In genomic region chr17:78925234-78925633, GRCh38 we compare ENCODE assay signal across 7 cellular contexts. TPM values are rescaled to one million over a fixed set of nuclear protein-coding genes. Genes with fewer than 3 reads are reported as not detected.
DNase-seq lines count a peak whose midpoint lies in the region; ATAC-seq and TF ChIP-seq lines count a peak whose summit lies in the region.

Gene TIMP2, minus strand, starts transcription at chr17:78925387. Its CDS starts 299 bp downstream, at chr17:78925088.

- H3K9me3 ChIP-seq in left lung = no peaks in the 10 kb centered on the region

- TF ChIP-seq CTCF in left lung (IDR thresholded peaks at IDR 0.05) = peak; percentile 18 to 65

- H3K4me3 Mint-ChIP-seq in dendritic cell treated with granulocyte-macrophage colony-stimulating factor and Interleukin-4, amounts not matched to agents 40 ng/mL and 50 ng/mL, for 4 days = peak within 1 kb of the TSS; percentile 89

- H3K27ac Mint-ChIP-seq in dendritic cell treated with granulocyte-macrophage colony-stimulating factor and Interleukin-4, amounts not matched to agents 40 ng/mL and 50 ng/mL, for 4 days = peak within 1 kb of the TSS; percentile 87

- no peaks in the 10 kb centered on the region for H3K27me3 ChIP-seq in left lung

- H3K27me3 Mint-ChIP-seq in dendritic cell treated with granulocyte-macrophage colony-stimulating factor and Interleukin-4, amounts not matched to agents 40 ng/mL and 50 ng/mL, for 4 days = peaks cover 7% of the 10 kb centered on the region

- ATAC-seq in left lung (peak; percentile 67), GM18867 (IDR thresholded peaks at IDR 0.05; ENCODE audit: unreplicated experiment) (no peak)

- H3K36me3 ChIP-seq in left lung = no peaks in the 10 kb centered on the region

- peak within 1 kb of the TSS; percentile 92 for H3K27ac ChIP-seq in left lung

- intact Hi-C loops in dendritic cell treated with granulocyte-macrophage colony-stimulating factor and Interleukin-4, amounts not matched to agents 40 ng/mL and 50 ng/mL, for 4 days (cut with micrococcal nuclease) = loop anchor here (2.0 kb wide), 1 partner anchor 34 kb away; no protein-coding TSS in a partner anchor
- intact Hi-C loops in left lung (cut with DNase I) = no loop called here

- peaks cover 24 to 52% of the 10 kb centered on the region in 2 donors for H3K4me1 ChIP-seq in left lung

- peaks cover 39% of the 10 kb centered on the region for H3K36me3 Mint-ChIP-seq in dendritic cell treated with granulocyte-macrophage colony-stimulating factor and Interleukin-4, amounts not matched to agents 40 ng/mL and 50 ng/mL, for 4 days (ENCODE audit: low read depth)

- H3K4me3 ChIP-seq in left lung = peak within 1 kb of the TSS; percentile 72 to 74

- H3K4me1 Mint-ChIP-seq in dendritic cell treated with granulocyte-macrophage colony-stimulating factor and Interleukin-4, amounts not matched to agents 40 ng/mL and 50 ng/mL, for 4 days (ENCODE audit: low read depth) = peaks cover 43% of the 10 kb centered on the region

- no peaks in the 10 kb centered on the region for H3K9me3 Mint-ChIP-seq in dendritic cell treated with granulocyte-macrophage colony-stimulating factor and Interleukin-4, amounts not matched to agents 40 ng/mL and 50 ng/mL, for 4 days

- DNase-seq in H4 (ENCODE audit: low spot score) (peak; percentile 73), NCI-H460 (ENCODE audit: extremely low read depth, low read depth) (peak; percentile 77), left lung (peak; percentile 90 to 96)
- peak; percentile 19 to 30 for DNase-seq in activated CD4-positive, alpha-beta T cell treated with anti-CD3 and anti-CD28 coated beads, Interleukin-2, amount 50 U/mL, for 24 hours (ENCODE audit: low read depth in 1 of 2, low spot score in 1 of 2)
- DNase-seq in stimulated activated CD4-positive, alpha-beta T cell treated with anti-CD3 and anti-CD28 coated beads, Interleukin-2, amount 100 ng/mL, for 24 hours = peak; percentile 60 to 71

RNA-seq across cellular contexts. Expression of gene TIMP2, which starts in this region (rescaled TPM):
- 59.0 and 73.3 TPM in 2 replicates for total RNA-seq in H4 (2014; rRNA removed; shearing (Covaris generic))
- total RNA-seq in NCI-H460 (2014; rRNA removed; shearing (Covaris generic)) = 24.1 and 25.4 TPM in 2 replicates
- polyA plus RNA-seq in NCI-H460 (2014; cell fraction: nucleus; rRNA removed) = 7.4 and 13.2 TPM in 2 replicates
- total RNA-seq in left lung = 100 to 1,000 TPM; 196 to 313 TPM

Comparison
In these comparisons a context has a peak if more than half of its experiments do, and no peak if none do; other contexts are left out.
1. DNase-seq: peak in every context shown above with its lines; median percentile 93 in left lung; 77 in NCI-H460; 73 in H4; 66 in stimulated activated CD4-positive, alpha-beta T cell treated with anti-CD3 and anti-CD28 coated beads, Interleukin-2, amount 100 ng/mL, for 24 hours; 24 in activated CD4-positive, alpha-beta T cell treated with anti-CD3 and anti-CD28 coated beads, Interleukin-2, amount 50 U/mL, for 24 hours.